In genomic region chr2:127012868-127013267, GRCh38 we compare ENCODE assay signal across 24 cellular contexts.
DNase-seq lines count a peak whose midpoint lies in the region; ATAC-seq and TF ChIP-seq lines count a peak whose summit lies in the region.
"Had no signal": no experiment of that assay in that cellular context is flagged by ENCODE, and none has a peak within 500 bp of the region (broad histone marks: within the 10 kb centered on the region; RNA-seq: fewer than 3 reads in every experiment).

No MANE protein-coding gene starts in this region.

- peaks cover 0 to 5% (median 0%) of the 10 kb centered on the region in 5 donors for H3K36me3 Mint-ChIP-seq in naive thymus-derived CD4-positive, alpha-beta T cell
- H3K36me3 Mint-ChIP-seq: activated naive CD4-positive, alpha-beta T cell treated with anti-CD3 and anti-CD28 coated beads, Interleukin-2, amount 50 U/mL, for 72 hours had no signal

- peaks cover 0 to 8% (median 0%) of the 10 kb centered on the region in 11 donors for H3K9me3 Mint-ChIP-seq in naive thymus-derived CD4-positive, alpha-beta T cell
- H3K9me3 Mint-ChIP-seq: activated naive CD4-positive, alpha-beta T cell treated with anti-CD3 and anti-CD28 coated beads, Interleukin-2, amount 50 U/mL, for 72 hours; activated T-helper 1 cell treated with anti-CD3 and anti-CD28 coated beads, Interleukin-12 subunit alpha, Interleukin-12 subunit beta, Interleukin-2, Interleukin-4 antibody, amounts not matched to agents 30 ng/mL and 10 ng/mL and 1 ng/mL, durations not matched to agents 14 hours and 24 hours and 36 hours; H9 had no signal

- intact Hi-C loops in psoas muscle (cut with DNase I): no loop called here
- intact Hi-C loops in naive thymus-derived CD4-positive, alpha-beta T cell (cut with micrococcal nuclease): no loop called here
- intact Hi-C loops in posterior vena cava (cut with DNase I): no loop called here
- intact Hi-C loops in left cardiac atrium (cut with DNase I): no loop called here

- H3K4me1 Mint-ChIP-seq in naive thymus-derived CD4-positive, alpha-beta T cell: no peaks in the 10 kb centered on the region
- H3K4me1 Mint-ChIP-seq: activated B cell treated with CpG ODN at 0.5 μM for 24 hours had no signal

- peak in 3 of 4 donors; percentile 39 to 70 (median 68) for ATAC-seq in psoas muscle
- no peak for ATAC-seq in naive thymus-derived CD4-positive, alpha-beta T cell
- ATAC-seq in left cardiac atrium: no peak
- ATAC-seq: activated naive CD4-positive, alpha-beta T cell treated with anti-CD3 and anti-CD28 coated beads, Interleukin-2, amount 50 U/mL, for 72 hours; left ventricle myocardium superior had no signal

- DNase-seq in EH (ENCODE audit: low read depth) (peak; percentile 22), WERI-Rb-1 (no peak), fibroblast of peridontal ligament (ENCODE audit: extremely low read depth) (peak; percentile 30), psoas muscle (no peak), posterior vena cava (ENCODE audit: low spot score) (no peak), OCI-M2 (lab: John Stamatoyannopoulos, UW; ENCODE audit: unreplicated experiment) (no peak), left cardiac atrium (no peak)
- no peak for DNase-seq in naive thymus-derived CD4-positive, alpha-beta T cell
- DNase-seq: ACHN; activated B cell treated with CpG ODN at 0.5 μM for 24 hours; activated CD4-positive, alpha-beta T cell treated with anti-CD3 and anti-CD28 coated beads, Interleukin-2, amount 50 U/mL, for 4 hours; anterior cingulate cortex; C1 segment of cervical spinal cord; Caco-2; central memory CD4-positive, alpha-beta T cell; H9; left ventricle myocardium superior; NCI-H1092 treated with DMSO at 0.1 percent for 48 hours; NCI-H1930; NCI-H748 treated with DMSO at 0.1 percent for 48 hours; stimulated activated CD4-positive, alpha-beta T cell treated with anti-CD3 and anti-CD28 coated beads, Interleukin-2, amount 100 ng/mL, for 24 hours; T-helper 9 cell had no signal

- WGBS in psoas muscle, 3 donors: 45 to 51% (median 46%) methylated on average over 7 of the region's 7 CpGs

- H3K36me3 ChIP-seq in WERI-Rb-1 (no peaks in the 10 kb centered on the region), psoas muscle (ENCODE audit: insufficient read depth in 1 of 2, low read depth in 1 of 2) (no peaks in the 10 kb centered on the region)
- no peaks in the 10 kb centered on the region for H3K36me3 ChIP-seq in naive thymus-derived CD4-positive, alpha-beta T cell (ENCODE audit: control insufficient read depth in 2 of 3, insufficient read depth in 3 of 3, low read length in 3 of 3)

- no peaks in the 10 kb centered on the region for H3K27me3 ChIP-seq in WERI-Rb-1 (ENCODE audit: insufficient read depth, low read depth, severe bottlenecking)
- H3K27me3 ChIP-seq in psoas muscle (ENCODE audit: insufficient read depth in 3 of 3, low read length in 2 of 3): peaks cover 0 to 24% (median 2%) of the 10 kb centered on the region in 3 donors
- H3K27me3 ChIP-seq in naive thymus-derived CD4-positive, alpha-beta T cell (ENCODE audit: control insufficient read depth in 2 of 2, insufficient read depth in 2 of 2, low read length in 2 of 2): no peaks in the 10 kb centered on the region

- CTCF ChIA-PET in naive thymus-derived CD4-positive, alpha-beta T cell (lab: Charles Lee): no interaction called here

- H3K4me3 Mint-ChIP-seq in naive thymus-derived CD4-positive, alpha-beta T cell: no peak overlapping the region
- H3K4me3 Mint-ChIP-seq: activated B cell treated with CpG ODN at 0.5 μM for 24 hours; activated T-helper 1 cell treated with anti-CD3 and anti-CD28 coated beads, Interleukin-12 subunit alpha, Interleukin-12 subunit beta, Interleukin-2, Interleukin-4 antibody, amounts not matched to agents 30 ng/mL and 10 ng/mL and 1 ng/mL, durations not matched to agents 14 hours and 24 hours and 36 hours; H9 had no signal

- H3K9me3 ChIP-seq in WERI-Rb-1 (ENCODE audit: severe bottlenecking): no peaks in the 10 kb centered on the region
- no peaks in the 10 kb centered on the region for H3K9me3 ChIP-seq in psoas muscle
- no peaks in the 10 kb centered on the region for H3K9me3 ChIP-seq in naive thymus-derived CD4-positive, alpha-beta T cell (ENCODE audit: control insufficient read depth in 2 of 3, low read length in 3 of 3)

- H3K27me3 Mint-ChIP-seq in naive thymus-derived CD4-positive, alpha-beta T cell: peaks cover 23 to 46% (median 39%) of the 10 kb centered on the region in 5 donors

- TF ChIP-seq CTCF in WERI-Rb-1 (IDR thresholded peaks at IDR 0.05; ENCODE audit: low read depth, low read length) (no peak), psoas muscle (IDR thresholded peaks at IDR 0.05) (no peak)

- H3K4me3 ChIP-seq in WERI-Rb-1 (ENCODE audit: low read depth, low read length) (no peak overlapping the region), psoas muscle (no peak overlapping the region)
- no peak overlapping the region for H3K4me3 ChIP-seq in naive thymus-derived CD4-positive, alpha-beta T cell (ENCODE audit: low read length)

- no peak overlapping the region for H3K27ac Mint-ChIP-seq in naive thymus-derived CD4-positive, alpha-beta T cell
- H3K27ac Mint-ChIP-seq: activated B cell treated with CpG ODN at 0.5 μM for 24 hours; activated naive CD4-positive, alpha-beta T cell treated with anti-CD3 and anti-CD28 coated beads, Interleukin-2, amount 50 U/mL, for 72 hours; activated T-helper 1 cell treated with anti-CD3 and anti-CD28 coated beads, Interleukin-12 subunit alpha, Interleukin-12 subunit beta, Interleukin-2, Interleukin-4 antibody, amounts not matched to agents 30 ng/mL and 10 ng/mL and 1 ng/mL, durations not matched to agents 14 hours and 24 hours and 36 hours had no signal

- H3K4me1 ChIP-seq in psoas muscle: no peaks in the 10 kb centered on the region
- no peaks in the 10 kb centered on the region for H3K4me1 ChIP-seq in naive thymus-derived CD4-positive, alpha-beta T cell (ENCODE audit: control insufficient read depth in 2 of 2, insufficient read depth in 2 of 2, low read length in 2 of 2)

- H3K27ac ChIP-seq in WERI-Rb-1 (peak overlapping the region; percentile 8; the same call in 1 of the 2 replicates), psoas muscle (no peak overlapping the region)
- no peak overlapping the region for H3K27ac ChIP-seq in naive thymus-derived CD4-positive, alpha-beta T cell (ENCODE audit: low read depth, low read length)

- POLR2A ChIA-PET in naive thymus-derived CD4-positive, alpha-beta T cell (lab: Charles Lee): no interaction called here

Comparison
In these comparisons a context has a peak if more than half of its experiments do, and no peak if none do; other contexts are left out.
1. DNase-seq: peak in EH (single experiment) and fibroblast of peridontal ligament (single experiment); none in WERI-Rb-1 (single experiment), psoas muscle (0 of 2), naive thymus-derived CD4-positive, alpha-beta T cell (0 of 9), posterior vena cava (single experiment), OCI-M2 (single experiment) and left cardiac atrium (single experiment).
2. ATAC-seq: peak in psoas muscle (3 of 4); none in naive thymus-derived CD4-positive, alpha-beta T cell (single experiment) and left cardiac atrium (0 of 2).